1 cellular context compared by ENCODE assay signal in the genomic region with DNA sequence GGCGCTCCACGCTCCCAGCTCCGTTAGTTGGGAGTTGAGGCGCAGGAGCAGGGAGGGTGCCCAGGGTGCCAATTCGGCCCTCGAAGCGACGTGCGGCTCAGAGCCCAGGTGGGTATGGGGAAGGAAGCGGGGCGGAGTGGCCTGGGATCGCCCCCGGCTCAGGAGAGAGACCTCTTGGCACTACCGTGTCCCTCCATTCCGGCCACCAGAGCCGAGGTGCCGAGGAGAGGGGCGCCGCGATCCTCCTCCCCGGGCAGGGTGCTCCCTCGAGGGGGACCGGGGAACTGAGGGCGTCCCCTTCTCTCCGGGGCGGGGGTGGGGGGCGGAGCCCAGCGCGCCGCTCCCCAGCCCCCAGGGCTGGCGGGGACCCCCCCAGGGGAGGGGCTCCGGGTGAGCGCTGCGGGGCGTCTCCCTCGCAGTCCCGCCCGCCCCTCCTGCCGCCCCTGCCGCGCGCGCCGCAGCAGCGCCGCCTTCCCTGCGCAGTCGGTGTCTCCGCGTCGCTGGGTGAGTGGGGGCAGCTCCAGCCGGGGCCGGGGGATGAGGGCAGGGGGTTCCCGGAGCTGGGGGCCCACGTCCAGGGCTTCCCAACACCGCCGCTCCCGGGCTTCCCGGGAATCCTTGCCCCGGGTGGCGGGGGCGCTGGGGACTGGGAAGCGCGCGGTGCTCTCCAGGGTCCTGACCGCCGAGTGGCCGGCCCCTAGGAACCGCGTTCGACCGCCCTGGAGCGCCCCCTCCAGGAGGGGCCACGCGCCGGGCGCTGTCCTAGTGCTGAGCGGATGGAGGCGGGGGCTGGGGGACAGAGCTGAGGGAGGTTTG.
TF ChIP-seq lines count a peak whose summit lies in the region.

A gene (plus strand): TSS at position 480 of the 816 bp plus-strand sequence. CDS start 2,408 bp downstream, outside the sequence.

TF ChIP-seq in HCT116, 20 proteins besides CTCF, POLR2A, EP300 and RAD21 (continued from another document):
- TF ChIP-seq, protein P1, sequence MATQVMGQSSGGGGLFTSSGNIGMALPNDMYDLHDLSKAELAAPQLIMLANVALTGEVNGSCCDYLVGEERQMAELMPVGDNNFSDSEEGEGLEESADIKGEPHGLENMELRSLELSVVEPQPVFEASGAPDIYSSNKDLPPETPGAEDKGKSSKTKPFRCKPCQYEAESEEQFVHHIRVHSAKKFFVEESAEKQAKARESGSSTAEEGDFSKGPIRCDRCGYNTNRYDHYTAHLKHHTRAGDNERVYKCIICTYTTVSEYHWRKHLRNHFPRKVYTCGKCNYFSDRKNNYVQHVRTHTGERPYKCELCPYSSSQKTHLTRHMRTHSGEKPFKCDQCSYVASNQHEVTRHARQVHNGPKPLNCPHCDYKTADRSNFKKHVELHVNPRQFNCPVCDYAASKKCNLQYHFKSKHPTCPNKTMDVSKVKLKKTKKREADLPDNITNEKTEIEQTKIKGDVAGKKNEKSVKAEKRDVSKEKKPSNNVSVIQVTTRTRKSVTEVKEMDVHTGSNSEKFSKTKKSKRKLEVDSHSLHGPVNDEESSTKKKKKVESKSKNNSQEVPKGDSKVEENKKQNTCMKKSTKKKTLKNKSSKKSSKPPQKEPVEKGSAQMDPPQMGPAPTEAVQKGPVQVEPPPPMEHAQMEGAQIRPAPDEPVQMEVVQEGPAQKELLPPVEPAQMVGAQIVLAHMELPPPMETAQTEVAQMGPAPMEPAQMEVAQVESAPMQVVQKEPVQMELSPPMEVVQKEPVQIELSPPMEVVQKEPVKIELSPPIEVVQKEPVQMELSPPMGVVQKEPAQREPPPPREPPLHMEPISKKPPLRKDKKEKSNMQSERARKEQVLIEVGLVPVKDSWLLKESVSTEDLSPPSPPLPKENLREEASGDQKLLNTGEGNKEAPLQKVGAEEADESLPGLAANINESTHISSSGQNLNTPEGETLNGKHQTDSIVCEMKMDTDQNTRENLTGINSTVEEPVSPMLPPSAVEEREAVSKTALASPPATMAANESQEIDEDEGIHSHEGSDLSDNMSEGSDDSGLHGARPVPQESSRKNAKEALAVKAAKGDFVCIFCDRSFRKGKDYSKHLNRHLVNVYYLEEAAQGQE (IDR thresholded peaks at IDR 0.05; ENCODE audit: low read depth) = peak; percentile 96
- TF ChIP-seq CBX3 (IDR thresholded peaks at IDR 0.05; ENCODE audit: low read depth) (peak; percentile 70), POLR2AphosphoS5 (IDR thresholded peaks at IDR 0.05; ENCODE audit: low read depth, low read length) (peak; percentile 42), ELF1 (IDR thresholded peaks at IDR 0.05; ENCODE audit: borderline replicate concordance, low read depth) (no peak)
